Comparison of ENCODE assay signal across 9 cellular contexts in genomic region chr18:63237486-63237885, GRCh38.
DNase-seq lines count a peak whose midpoint lies in the region; ATAC-seq and TF ChIP-seq lines count a peak whose summit lies in the region.
"Had no signal": no experiment of that assay in that cellular context is flagged by ENCODE, and none has a peak within 500 bp of the region (broad histone marks: within the 10 kb centered on the region; RNA-seq: fewer than 3 reads in every experiment).

No MANE protein-coding gene starts in this region.

- TF ChIP-seq CTCF in transverse colon (IDR thresholded peaks at IDR 0.05) = no peak

- H3K9me3 Mint-ChIP-seq in natural killer cell treated with Interleukin-12 subunit alpha and Interleukin-12 subunit beta and Interleukin-15 and Interleukin-18, amount 100 ng/mL, for 72 hours = no peaks in the 10 kb centered on the region

- H3K4me1 ChIP-seq in mesodermal cell (ENCODE audit: control insufficient read depth, insufficient read depth, low read length, poor library complexity, severe bottlenecking) (peaks cover 16% of the 10 kb centered on the region), transverse colon (peaks cover 13 to 42% (median 26%) of the 10 kb centered on the region in 4 donors)

- in situ Hi-C loops in transverse colon (cut with MboI; ENCODE audit: low pct_ligation_motif_present in 1 of 4, low pct_unique_long_range_greater_than_20kb in 1 of 4, low sequenced_read_pairs in 3 of 4) = no loop called here

- TF ChIP-seq POLR2A in transverse colon (IDR thresholded peaks at IDR 0.05) = no peak

- H3K4me3 Mint-ChIP-seq in natural killer cell treated with Interleukin-12 subunit alpha and Interleukin-12 subunit beta and Interleukin-15 and Interleukin-18, amount 100 ng/mL, for 72 hours = no peak overlapping the region

- DNase-seq in MG63 = peak; percentile 31
- DNase-seq in caudate nucleus (lab: John Stamatoyannopoulos, UW) = no peak
- DNase-seq in transverse colon = no peak
- no peak for DNase-seq in natural killer cell treated with Interleukin-12 subunit alpha and Interleukin-12 subunit beta and Interleukin-15 and Interleukin-18, amount 100 ng/mL, for 72 hours (ENCODE audit: low spot score)
- no peak for DNase-seq in mesenteric fat pad (ENCODE audit: low spot score)

- H3K36me3 ChIP-seq in MG63 (no peaks in the 10 kb centered on the region; the same call in 1 of the 2 replicates), mesodermal cell (ENCODE audit: control insufficient read depth, insufficient read depth, low read length) (no peaks in the 10 kb centered on the region), transverse colon (no peaks in the 10 kb centered on the region)

- H3K9me3 ChIP-seq in MG63 (no peaks in the 10 kb centered on the region), mesodermal cell (ENCODE audit: control insufficient read depth, low read length) (no peaks in the 10 kb centered on the region), transverse colon (no peaks in the 10 kb centered on the region)

- intact Hi-C loops in transverse colon (cut with DNase I; ENCODE audit: low total_unique reads) = no loop called here

- peaks cover 12% of the 10 kb centered on the region for H3K36me3 Mint-ChIP-seq in natural killer cell treated with Interleukin-12 subunit alpha and Interleukin-12 subunit beta and Interleukin-15 and Interleukin-18, amount 100 ng/mL, for 72 hours

- peak overlapping the region; percentile 19; the same call in 1 of the 2 replicates for H3K4me3 ChIP-seq in MG63
- no peak overlapping the region for H3K4me3 ChIP-seq in mesodermal cell (ENCODE audit: extremely low read depth, insufficient read depth, low read length, poor library complexity, severe bottlenecking)
- no peak overlapping the region for H3K4me3 ChIP-seq in transverse colon

- H3K4me1 Mint-ChIP-seq in natural killer cell treated with Interleukin-12 subunit alpha and Interleukin-12 subunit beta and Interleukin-15 and Interleukin-18, amount 100 ng/mL, for 72 hours (ENCODE audit: low read depth in 2 of 2) = peaks cover 29 to 39% of the 10 kb centered on the region in 2 donors

- no peaks in the 10 kb centered on the region for H3K27me3 Mint-ChIP-seq in natural killer cell treated with Interleukin-12 subunit alpha and Interleukin-12 subunit beta and Interleukin-15 and Interleukin-18, amount 100 ng/mL, for 72 hours

- H3K27me3 ChIP-seq in MG63 (no peaks in the 10 kb centered on the region), transverse colon (no peaks in the 10 kb centered on the region)

- ATAC-seq in GM19455 (IDR thresholded peaks at IDR 0.05; ENCODE audit: unreplicated experiment) = no peak
- no peak for ATAC-seq in natural killer cell treated with Interleukin-12 subunit alpha and Interleukin-12 subunit beta and Interleukin-15 and Interleukin-18, amount 100 ng/mL, for 72 hours

- no peak for TF ChIP-seq EP300 in transverse colon (IDR thresholded peaks at IDR 0.05; ENCODE audit: low read depth)

- peak overlapping the region; percentile 94 for H3K27ac ChIP-seq in caudate nucleus (ENCODE audit: low read depth, low read length)
- peak overlapping the region; percentile 87 for H3K27ac ChIP-seq in mesodermal cell (ENCODE audit: low read depth, low read length, severe bottlenecking)
- H3K27ac ChIP-seq in transverse colon = peak overlapping the region; percentile 64 to 80 (median 78)
- H3K27ac ChIP-seq: KMS-11, VCaP had no signal

- 85 to 91% methylated on average over 1 of the region's 2 CpGs for WGBS in mesodermal cell (ENCODE audit: insufficient coverage in 2 of 2), 2 experiments
- 64 to 67% methylated on average over 1 to 2 of the region's 2 CpGs for WGBS in transverse colon (ENCODE audit: low coverage in 1 of 2), 2 donors

- H3K27ac Mint-ChIP-seq in natural killer cell treated with Interleukin-12 subunit alpha and Interleukin-12 subunit beta and Interleukin-15 and Interleukin-18, amount 100 ng/mL, for 72 hours = peak overlapping the region in 1 of 2 donors; percentile 23
